ENCODE assay signal across 8 cellular contexts in genomic region chr2:47905454-47906260, GRCh38. TPM values are rescaled to one million over a fixed set of nuclear protein-coding genes. Genes with fewer than 3 reads are reported as not detected.
DNase-seq lines count a peak whose midpoint lies in the region; ATAC-seq lines count a peak whose summit lies in the region.

No MANE protein-coding gene starts in this region.

- no peaks in the 10 kb centered on the region for H3K27me3 Mint-ChIP-seq in activated T-cell treated with anti-CD3 and anti-CD28 coated beads, Interleukin-2, amount 50 U/mL, for 24 hours
- no peaks in the 10 kb centered on the region for H3K27me3 Mint-ChIP-seq in stimulated activated naive B cell treated with anti-CD40 and anti-IgM and Interleukin-4, amounts not matched to agents 10 μg/mL and 1 μg/mL and 100 μg/mL, for 72 hours

- ATAC-seq in HG02973 (IDR thresholded peaks at IDR 0.05; ENCODE audit: unreplicated experiment) = peak; percentile 11
- peak; percentile 17 to 22 for ATAC-seq in stimulated activated naive B cell treated with anti-CD40 and anti-IgM and Interleukin-4, amounts not matched to agents 10 μg/mL and 1 μg/mL and 100 μg/mL, for 72 hours (replicated peaks)

- peaks cover 0 to 3% of the 10 kb centered on the region in 2 donors for H3K4me1 ChIP-seq in esophagus (ENCODE audit: control insufficient read depth in 2 of 2, insufficient read depth in 2 of 2, low read length in 1 of 2)
- peaks cover 11 to 14% of the 10 kb centered on the region in 2 donors for H3K4me1 ChIP-seq in muscle layer of duodenum (ENCODE audit: control insufficient read depth in 1 of 2, insufficient read depth in 2 of 2, low read length in 2 of 2)

- H3K9me3 Mint-ChIP-seq in activated T-cell treated with anti-CD3 and anti-CD28 coated beads, Interleukin-2, amount 50 U/mL, for 24 hours = no peaks in the 10 kb centered on the region
- H3K9me3 Mint-ChIP-seq in stimulated activated naive B cell treated with anti-CD40 and anti-IgM and Interleukin-4, amounts not matched to agents 10 μg/mL and 1 μg/mL and 100 μg/mL, for 72 hours = no peaks in the 10 kb centered on the region

- DNase-seq in NCI-H1694 (lab: John Stamatoyannopoulos, UW) = peak; percentile 74
- no peak for DNase-seq in NCI-H1694 treated with DMSO at 0.1 percent for 48 hours (lab: John Stamatoyannopoulos, UW)
- peak; percentile 38 for DNase-seq in NOMO-1 treated with DMSO at 0.1 percent for 48 hours (lab: John Stamatoyannopoulos, UW; ENCODE audit: unreplicated experiment)
- peak; percentile 78 for DNase-seq in activated T-cell treated with anti-CD3 and anti-CD28 coated beads, Interleukin-2, amount 50 U/mL, for 24 hours
- DNase-seq in stimulated activated naive B cell treated with anti-CD40 and anti-IgM and Interleukin-4, amounts not matched to agents 10 μg/mL and 1 μg/mL and 100 μg/mL, for 72 hours = peak; percentile 68

- H3K27ac Mint-ChIP-seq in activated T-cell treated with anti-CD3 and anti-CD28 coated beads, Interleukin-2, amount 50 U/mL, for 24 hours = peak overlapping the region; percentile 96
- peak overlapping the region; percentile 98 for H3K27ac Mint-ChIP-seq in stimulated activated naive B cell treated with anti-CD40 and anti-IgM and Interleukin-4, amounts not matched to agents 10 μg/mL and 1 μg/mL and 100 μg/mL, for 72 hours

- H3K4me1 Mint-ChIP-seq in activated T-cell treated with anti-CD3 and anti-CD28 coated beads, Interleukin-2, amount 50 U/mL, for 24 hours (ENCODE audit: low read depth) = peaks cover 43% of the 10 kb centered on the region
- H3K4me1 Mint-ChIP-seq in stimulated activated naive B cell treated with anti-CD40 and anti-IgM and Interleukin-4, amounts not matched to agents 10 μg/mL and 1 μg/mL and 100 μg/mL, for 72 hours = peaks cover 17 to 26% of the 10 kb centered on the region in 2 donors

- peak overlapping the region; percentile 97 for H3K4me3 Mint-ChIP-seq in activated T-cell treated with anti-CD3 and anti-CD28 coated beads, Interleukin-2, amount 50 U/mL, for 24 hours
- peak overlapping the region; percentile 87 to 89 for H3K4me3 Mint-ChIP-seq in stimulated activated naive B cell treated with anti-CD40 and anti-IgM and Interleukin-4, amounts not matched to agents 10 μg/mL and 1 μg/mL and 100 μg/mL, for 72 hours

- 0% methylated on average over 57 to 94 of the region's 95 CpGs for WGBS in esophagus, 2 donors

- H3K4me3 ChIP-seq in esophagus (ENCODE audit: low read depth in 1 of 2, low read length in 2 of 2) = peak overlapping the region; percentile 91 to 100
- peak overlapping the region; percentile 73 for H3K4me3 ChIP-seq in muscle layer of duodenum (ENCODE audit: low read depth in 1 of 2, low read length in 2 of 2)

- H3K36me3 Mint-ChIP-seq in activated T-cell treated with anti-CD3 and anti-CD28 coated beads, Interleukin-2, amount 50 U/mL, for 24 hours (ENCODE audit: low read depth) = peaks cover 19% of the 10 kb centered on the region
- H3K36me3 Mint-ChIP-seq in stimulated activated naive B cell treated with anti-CD40 and anti-IgM and Interleukin-4, amounts not matched to agents 10 μg/mL and 1 μg/mL and 100 μg/mL, for 72 hours = peaks cover 4 to 11% of the 10 kb centered on the region in 2 donors

- H3K27ac ChIP-seq in esophagus (ENCODE audit: low read depth in 2 of 2, low read length in 1 of 2) (peak overlapping the region; percentile 96 to 100), muscle layer of duodenum (ENCODE audit: low read length) (peak overlapping the region; percentile 94)

- H3K9me3 ChIP-seq in esophagus (ENCODE audit: control insufficient read depth in 2 of 2, insufficient read depth in 1 of 2, low read depth in 1 of 2, low read length in 1 of 2) (no peaks in the 10 kb centered on the region), muscle layer of duodenum (ENCODE audit: control insufficient read depth in 1 of 2, low read length in 2 of 2) (no peaks in the 10 kb centered on the region)

- H3K36me3 ChIP-seq in esophagus (ENCODE audit: control insufficient read depth in 2 of 2, insufficient read depth in 2 of 2, low read length in 1 of 2) = no peaks in the 10 kb centered on the region
- H3K36me3 ChIP-seq in muscle layer of duodenum (ENCODE audit: control insufficient read depth in 1 of 2, insufficient read depth in 2 of 2, low read length in 2 of 2) = no peaks in the 10 kb centered on the region

- H3K27me3 ChIP-seq in esophagus (ENCODE audit: control insufficient read depth in 1 of 2, insufficient read depth in 2 of 2, low read length in 2 of 2) (no peaks in the 10 kb centered on the region), muscle layer of duodenum (ENCODE audit: low read depth, low read length) (no peaks in the 10 kb centered on the region)

RNA-seq across cellular contexts. Expression of gene FBXO11, which starts 0.6 kb away (rescaled TPM):
- 10 to 100 TPM; 17.0 to 25.2 TPM for polyA plus RNA-seq in esophagus
